29 cellular contexts compared by ENCODE assay signal in genomic region chr1:181972256-181972655, GRCh38.
"Had no signal": no experiment of that assay in that cellular context is flagged by ENCODE, and none has a peak within 500 bp of the region (broad histone marks: within the 10 kb centered on the region; RNA-seq: fewer than 3 reads in every experiment).

No MANE protein-coding gene starts in this region.

- H3K27me3 ChIP-seq: adrenal gland, body of pancreas, colonic mucosa had no signal

- H3K4me3 ChIP-seq: adrenal gland, body of pancreas, cardiac muscle cell, colonic mucosa, esophagus muscularis mucosa, gastroesophageal sphincter had no signal

- H3K27ac ChIP-seq: adrenal gland, body of pancreas, cardiac muscle cell, colonic mucosa, esophagus muscularis mucosa, gastroesophageal sphincter, WERI-Rb-1 had no signal

- H3K9me3 ChIP-seq: adrenal gland, body of pancreas, colonic mucosa had no signal

- H3K4me1 ChIP-seq: adrenal gland, body of pancreas, colonic mucosa, esophagus muscularis mucosa, gastroesophageal sphincter had no signal

- H3K36me3 ChIP-seq: adrenal gland, cardiac muscle cell, colonic mucosa, esophagus muscularis mucosa, gastroesophageal sphincter, WERI-Rb-1 had no signal

- DNase-seq: activated B cell treated with CpG ODN at 0.5 μM for 24 hours; activated CD4-positive, alpha-beta memory T cell treated with anti-CD3 and anti-CD28 coated beads for 36 hours; activated CD4-positive, alpha-beta T cell treated with anti-CD3 and anti-CD28 coated beads for 36 hours; activated CD4-positive, alpha-beta T cell treated with anti-CD3 and anti-CD28 coated beads, Interleukin-2, amount 10 ng/mL, durations not matched to agents 24 days and 14 days; activated CD8-positive, alpha-beta memory T cell treated with anti-CD3 and anti-CD28 coated beads, Interleukin-2, amount 10 ng/mL, durations not matched to agents 7 days and 5 days; activated CD8-positive, alpha-beta memory T cell treated with anti-CD3 and anti-CD28 coated beads, Interleukin-2, amount 50 U/mL, for 4 hours; activated CD8-positive, alpha-beta T cell treated with anti-CD3 and anti-CD28 coated beads, Interleukin-2, amount 10 ng/mL, durations not matched to agents 7 days and 5 days; activated effector memory CD4-positive, alpha-beta T cell treated with anti-CD3 and anti-CD28 coated beads, Interleukin-2, amount 50 U/mL, for 16 hours; activated naive CD4-positive, alpha-beta T cell treated with anti-CD3 and anti-CD28 coated beads for 36 hours; activated naive CD8-positive, alpha-beta T cell treated with anti-CD3 and anti-CD28 coated beads for 36 hours; activated naive CD8-positive, alpha-beta T cell treated with anti-CD3 and anti-CD28 coated beads, Interleukin-2, amount 50 U/mL, for 24 hours; activated T-cell treated with anti-CD3 and anti-CD28 coated beads, Interleukin-2, amount 50 U/mL, for 1 hour; activated T-cell treated with anti-CD3 and anti-CD28 coated beads, Interleukin-2, amount 50 U/mL, for 48 hours; adrenal gland; amygdala; aorta; body of pancreas; central memory CD4-positive, alpha-beta T cell; cerebellar nuclear complex; colonic mucosa; effector CD8-positive, alpha-beta T cell; foreskin melanocyte; SW 1271; T-cell; T-helper 9 cell; WERI-Rb-1 had no signal
